Comparison of ENCODE assay signal across 18 cellular contexts in genomic region chr2:120392923-120393322, GRCh38. TPM values are rescaled to one million over a fixed set of nuclear protein-coding genes. Genes with fewer than 3 reads are reported as not detected.
DNase-seq lines count a peak whose midpoint lies in the region; ATAC-seq and TF ChIP-seq lines count a peak whose summit lies in the region.
"Had no signal": no experiment of that assay in that cellular context is flagged by ENCODE, and none has a peak within 500 bp of the region (broad histone marks: within the 10 kb centered on the region; RNA-seq: fewer than 3 reads in every experiment).

No MANE protein-coding gene starts in this region.

- no peaks in the 10 kb centered on the region for H3F3A ChIP-seq in PC-3 (ENCODE audit: low read length, unreplicated experiment)

- TF ChIP-seq CTCF in PC-3 (conservative IDR thresholded peaks at IDR 0.05; ENCODE audit: low read depth, low read length) = no peak

- H3K9ac ChIP-seq in PC-3 (ENCODE audit: low read length) = no peak overlapping the region

- no peaks in the 10 kb centered on the region for H4K20me1 ChIP-seq in PC-3 (ENCODE audit: low read length)

- no peak overlapping the region for H2AFZ ChIP-seq in PC-3 (ENCODE audit: low read length)
- H2AFZ ChIP-seq: GM23338 had no signal

- H3K36me3 ChIP-seq in PC-3 (ENCODE audit: low read depth, low read length) = no peaks in the 10 kb centered on the region

- no peak for ATAC-seq in PC-3
- ATAC-seq in HG02642 (IDR thresholded peaks at IDR 0.05; ENCODE audit: poor library complexity, unreplicated experiment) = no peak
- ATAC-seq: A549, GM23338, HCT116, K562 had no signal

- no TSS peak for BruUV-seq in PC-3 (replicated peaks; lab: Mats Ljungman, UMichigan)

- no peak overlapping the region for H3K27ac ChIP-seq in PC-3 (ENCODE audit: low read length)
- H3K27ac ChIP-seq: A549, C4-2B, HL-60 had no signal

- POLR2A ChIA-PET in PC-3 (lab: Charles Lee; ENCODE audit: unreplicated experiment) = no interaction called here

- H3K79me2 ChIP-seq in PC-3 (ENCODE audit: low read length) = no peaks in the 10 kb centered on the region

- no peaks in the 10 kb centered on the region for H3K9me3 ChIP-seq in PC-3 (ENCODE audit: low read length)
- H3K9me3 ChIP-seq: A549, Caco-2 had no signal

- no peak overlapping the region for H3K4me3 ChIP-seq in PC-3 (ENCODE audit: low read length)
- H3K4me3 ChIP-seq: A549, GM23338, K562 had no signal

- intact Hi-C loops in PC-3 (cut with micrococcal nuclease) = no loop called here

- H3K9me2 ChIP-seq in PC-3 (replicated peaks; ENCODE audit: low read length) = no peaks in the 10 kb centered on the region

- peak; percentile 13 for DNase-seq in EL
- peak; percentile 27 for DNase-seq in PC-3
- DNase-seq in epidermal melanocyte (ENCODE audit: insufficient read length, low spot score) = peak; percentile 6
- DNase-seq in foreskin melanocyte = no peak
- DNase-seq in activated gamma-delta T cell treated with Interleukin-2 at 50 U/mL for 16 hours = no peak
- DNase-seq: AML-193, Caco-2, GDM1, H7, IMR-90 had no signal

- no peaks in the 10 kb centered on the region for H3K27me3 ChIP-seq in PC-3 (ENCODE audit: low read length)

- H3K4me2 ChIP-seq in PC-3 (ENCODE audit: low read length) = no peak overlapping the region
- H3K4me2 ChIP-seq: A549, GM23338 had no signal

- CTCF ChIA-PET in PC-3 (lab: Charles Lee) = no interaction called here

- H3K4me1 ChIP-seq in PC-3 (ENCODE audit: insufficient read depth, low read length) = peaks cover 27% of the 10 kb centered on the region

RNA-seq across cellular contexts. Expression of gene INHBB, which starts 47.0 kb away (rescaled TPM):
- total RNA-seq in PC-3 (2014; rRNA removed) = 223 and 269 TPM in 2 replicates
- total RNA-seq: CD4-positive, alpha-beta T cell; K562 had no signal

Comparison
In these comparisons a context has a peak if more than half of its experiments do, and no peak if none do; other contexts are left out.
1. DNase-seq: peak in EL (single experiment), PC-3 (single experiment) and epidermal melanocyte (single experiment); none in foreskin melanocyte (single experiment) and activated gamma-delta T cell treated with Interleukin-2 at 50 U/mL for 16 hours (single experiment).